Comparison of ENCODE assay signal across 8 cellular contexts in genomic region chr14:55089547-55090153, GRCh38. TPM values are rescaled to one million over a fixed set of nuclear protein-coding genes. Genes with fewer than 3 reads are reported as not detected.
DNase-seq lines count a peak whose midpoint lies in the region; TF ChIP-seq lines count a peak whose summit lies in the region.
"Not testable (repeated sequence)": the region's sequence is repeated elsewhere in the genome, so short reads cannot be mapped to it uniquely, and the experiment has no call there.

No MANE protein-coding gene starts in this region.

- H3K9ac ChIP-seq in neural progenitor cell: not testable (repeated sequence)

- H3K4me2 ChIP-seq in neural progenitor cell: not testable (repeated sequence)

- 41 to 52% (median 50%) methylated on average over 13 of the region's 13 CpGs for WGBS in stomach, 5 donors

- H3K36me3 Mint-ChIP-seq in neural progenitor cell: not testable (repeated sequence)

- DNase-seq in ELR (ENCODE audit: low read depth) (peak; percentile 86), NCI-H1092 (lab: John Stamatoyannopoulos, UW) (peak; percentile 74), SJSA1 (ENCODE audit: low read depth in 1 of 2, low spot score in 2 of 2) (peak; percentile 68 to 74), fibroblast of villous mesenchyme (ENCODE audit: low read depth) (peak; percentile 86), neural progenitor cell (ENCODE audit: low spot score) (peak; percentile 85), stomach (peak; percentile 89)
- peak; percentile 65 for DNase-seq in activated T-helper 9 cell treated with anti-CD3 and anti-CD28 coated beads, Interleukin-2, amount 50 U/mL, for 16 hours (ENCODE audit: low read depth)

- H4K20me1 ChIP-seq in neural progenitor cell (ENCODE audit: low read depth): not testable (repeated sequence)

- TF ChIP-seq POLR2A in stomach (IDR thresholded peaks at IDR 0.05): not testable (repeated sequence)

- H3K4me1 Mint-ChIP-seq in neural progenitor cell: not testable (repeated sequence)

- not testable (repeated sequence) for H3K79me2 ChIP-seq in neural progenitor cell (ENCODE audit: low read depth)

- H3K27ac ChIP-seq in HEK293 (ENCODE audit: extremely low read depth, low read depth, low read length); SJSA1; neural progenitor cell; stomach: not testable (repeated sequence)

- POLR2A ChIA-PET in HEK293 (lab: Yijun Ruan, JAX): interaction anchor here (0.7 to 0.8 kb wide), 2 partner anchors 100 to 191 kb away, joined by 6 to 7 read pairs; no protein-coding TSS in a partner anchor

- CTCF ChIA-PET in HEK293 (lab: Yijun Ruan, JAX): interaction anchor here (0.6 to 4.5 kb wide), 18 partner anchors 10 to 1767 kb away, joined by 3 to 43 read pairs (median 4); no protein-coding TSS in a partner anchor

- not testable (repeated sequence) for H3K4me3 ChIP-seq in HEK293 (ENCODE audit: low read depth, low read length); SJSA1; fibroblast of villous mesenchyme (ENCODE audit: low read depth, low read length); neural progenitor cell; stomach

- peak; percentile 63; the same call in 1 of the 2 replicates for TF ChIP-seq CTCF in HEK293 (tag by site-specific recombination; IDR thresholded peaks at IDR 0.05)
- peak; percentile 77 for TF ChIP-seq CTCF in fibroblast of villous mesenchyme (IDR thresholded peaks at IDR 0.05; ENCODE audit: insufficient read depth, low read depth, low read length)
- peak; percentile 86 for TF ChIP-seq CTCF in neural progenitor cell (IDR thresholded peaks at IDR 0.05)
- TF ChIP-seq CTCF in stomach (IDR thresholded peaks at IDR 0.05): peak in 6 of 7 experiments; percentile 16 to 95 (median 88)

- not testable (repeated sequence) for H3K36me3 ChIP-seq in HEK293 (ENCODE audit: control insufficient read depth in 2 of 2, insufficient read depth in 1 of 2, low read length in 2 of 2); SJSA1; neural progenitor cell; stomach

- not testable (repeated sequence) for H3K9me3 ChIP-seq in HEK293 (ENCODE audit: control insufficient read depth, insufficient read depth, low read depth, low read length); SJSA1 (replicated peaks); neural progenitor cell (ENCODE audit: low read depth); stomach

- H3K27me3 Mint-ChIP-seq in neural progenitor cell (ENCODE audit: insufficient read depth, low read depth): not testable (repeated sequence)

- not testable (repeated sequence) for H3K4me3 Mint-ChIP-seq in neural progenitor cell

- H3K27ac Mint-ChIP-seq in neural progenitor cell: not testable (repeated sequence)

- H3K4me1 ChIP-seq in HEK293 (ENCODE audit: control insufficient read depth, insufficient read depth, low read length); neural progenitor cell; stomach: not testable (repeated sequence)
- H3K4me1 ChIP-seq in SJSA1 (replicated peaks): peaks cover 16% of the 10 kb centered on the region

- not testable (repeated sequence) for H3F3A ChIP-seq in neural progenitor cell (ENCODE audit: low read depth)

- H2AFZ ChIP-seq in neural progenitor cell (replicated peaks): peak overlapping the region; percentile 75

- not testable (repeated sequence) for H3K9me3 Mint-ChIP-seq in neural progenitor cell

- intact Hi-C loops in stomach (cut with DNase I; ENCODE audit: low total_unique reads): loop anchor here (5.0 kb wide), 1 partner anchor 68 kb away; no protein-coding TSS in a partner anchor

- not testable (repeated sequence) for TF ChIP-seq EP300 in stomach (IDR thresholded peaks at IDR 0.05)

- not testable (repeated sequence) for H3K27me3 ChIP-seq in SJSA1 (replicated peaks); neural progenitor cell; stomach

TF ChIP-seq in HEK293, 187 proteins besides CTCF, POLR2A, EP300 and RAD21:
- TF ChIP-seq ZNF362 (tag by site-specific recombination; IDR thresholded peaks at IDR 0.05) (peak; percentile 65; the same call in 1 of the 2 replicates), ZNF366 (tag by site-specific recombination; conservative IDR thresholded peaks at IDR 0.05) (peak; percentile 55), ZNF335 (tag by site-specific recombination; conservative IDR thresholded peaks at IDR 0.05) (0 out of 2 replicates have a peak, but pooled peaks have one; percentile 23), ZEB2 (tag by site-specific recombination; IDR thresholded peaks at IDR 0.05) (0 out of 2 replicates have a peak, but pooled peaks have one; percentile 45), ZBTB17 (tag by site-specific recombination; IDR thresholded peaks at IDR 0.05) (peak; percentile 69), ZFP37 (tag by site-specific recombination; IDR thresholded peaks at IDR 0.05) (0 out of 2 replicates have a peak, but pooled peaks have one; percentile 28), ZNF24 (tag by site-specific recombination; IDR thresholded peaks at IDR 0.05) (0 out of 2 replicates have a peak, but pooled peaks have one; percentile 25), ZNF600 (tag by site-specific recombination; IDR thresholded peaks at IDR 0.05) (0 out of 2 replicates have a peak, but pooled peaks have one; percentile 40), ZNF2 (tag by site-specific recombination; IDR thresholded peaks at IDR 0.05) (0 out of 2 replicates have a peak, but pooled peaks have one; percentile 29), ZNF654 (tag by site-specific recombination; IDR thresholded peaks at IDR 0.05; ENCODE audit: low read depth) (peak; percentile 91), ZFP69B (tag by site-specific recombination; IDR thresholded peaks at IDR 0.05) (peak; percentile 28; the same call in 1 of the 2 replicates), ZNF510 (tag by site-specific recombination; IDR thresholded peaks at IDR 0.05; ENCODE audit: insufficient replicate concordance) (peak; percentile 97), ZNF664 (tag by site-specific recombination; IDR thresholded peaks at IDR 0.05) (peak; percentile 13; the same call in 1 of the 2 replicates), GLIS1 (tag by site-specific recombination; IDR thresholded peaks at IDR 0.05) (peak; percentile 24; the same call in 1 of the 2 replicates), PRDM1 (tag by site-specific recombination; IDR thresholded peaks at IDR 0.05) (peak; percentile 86)

RNA-seq across cellular contexts. Expression of gene MAPK1IP1L, which starts 38.2 kb away (rescaled TPM):
- 20.4 and 74.8 TPM in 2 replicates for total RNA-seq in SJSA1 (2014; rRNA removed; shearing (Covaris generic))
- total RNA-seq in fibroblast of villous mesenchyme: 36.1 and 49.2 TPM in 2 replicates
- total RNA-seq in neural progenitor cell (ENCODE audit: low replicate concordance): 72.6 and 125 TPM in 2 replicates
- total RNA-seq in stomach: 10 to 100 TPM in 4 of 5 donors, 1 to 10 TPM in 1; 7.0 to 53.1 (median 29.9) TPM
- polyA plus RNA-seq in stomach: 10 to 100 TPM; 22.9 to 50.9 (median 27.2) TPM

RNA-seq across cellular contexts. Expression of gene LGALS3, which starts 39.4 kb away (rescaled TPM):
- 179 and 310 TPM in 2 replicates for total RNA-seq in SJSA1 (2014; rRNA removed; shearing (Covaris generic))
- total RNA-seq in fibroblast of villous mesenchyme (120 and 198 TPM in 2 replicates), neural progenitor cell (ENCODE audit: low replicate concordance) (0.99 TPM in 1 of 2 replicates, not detected in the other), stomach (100 to 1,000 TPM; 163 to 275 (median 222) TPM)
- polyA plus RNA-seq in stomach: 100 to 1,000 TPM; 415 to 676 (median 423) TPM

Comparison
In these comparisons a context has a peak if more than half of its experiments do, and no peak if none do; other contexts are left out.
1. RNA of gene LGALS3, which starts 39.4 kb away (total RNA-seq): 179 to 310 TPM in SJSA1, 163 to 275 TPM in stomach and 120 to 198 TPM in fibroblast of villous mesenchyme; 0.99 TPM in neural progenitor cell; every median in the first group is over 10 times any median in the second.
2. Peak in every context shown above with its lines, with median percentiles within 50 percentile points of each other: DNase-seq and CTCF ChIP-seq.